ENCODE assay signal across 19 cellular contexts in the genomic region with DNA sequence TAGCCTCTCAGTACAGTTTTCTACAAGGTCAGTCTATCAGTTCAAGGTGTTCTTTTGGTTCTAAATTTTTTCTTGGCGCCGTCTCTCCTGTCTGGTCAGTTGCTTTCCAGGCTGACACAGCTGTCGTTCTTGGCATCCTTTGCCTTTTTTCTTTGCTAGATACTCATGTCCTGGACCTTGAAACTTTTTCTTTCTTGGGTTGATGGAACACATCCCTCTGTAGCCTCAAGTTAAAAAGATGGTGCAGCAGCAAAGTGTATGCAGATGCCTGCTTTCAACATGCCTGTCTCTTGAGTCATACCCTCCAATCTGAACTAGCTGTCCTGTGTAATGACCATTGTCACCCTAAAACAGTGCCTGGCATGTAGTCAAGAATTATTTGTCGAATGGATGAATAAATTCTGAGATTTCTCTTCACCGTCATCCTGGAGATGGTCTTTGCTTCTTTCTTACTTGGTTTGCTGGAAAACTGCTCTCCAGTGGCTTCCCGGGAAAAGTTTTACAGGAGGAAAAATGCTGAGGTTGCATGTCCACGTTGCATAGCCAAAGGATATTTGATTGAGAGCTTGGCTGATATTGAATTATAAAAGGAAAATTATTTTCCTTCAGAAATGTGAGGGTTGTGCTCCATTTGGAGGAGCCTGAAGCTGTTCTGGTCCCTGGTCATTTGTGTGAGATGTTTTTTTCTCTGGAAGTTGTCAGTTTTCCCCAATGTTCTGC. TPM values are rescaled to one million over a fixed set of nuclear protein-coding genes. Genes with fewer than 3 reads are reported as not detected.
DNase-seq lines count a peak whose midpoint lies in the region; ATAC-seq, FAIRE-seq and TF ChIP-seq lines count a peak whose summit lies in the region.
"Had no signal": no experiment of that assay in that cellular context is flagged by ENCODE, and none has a peak within 500 bp of the region (broad histone marks: within the 10 kb centered on the region; RNA-seq: fewer than 3 reads in every experiment).

No MANE protein-coding gene starts in this region.

- H3K4me3 ChIP-seq in GM23248 = no peak overlapping the region
- no peak overlapping the region for H3K4me3 ChIP-seq in bronchial epithelial cell (ENCODE audit: low read depth, low read length)
- H3K4me3 ChIP-seq in skeletal muscle satellite cell (ENCODE audit: low read length) = no peak overlapping the region
- H3K4me3 ChIP-seq in kidney (ENCODE audit: low read length in 2 of 2) = no peak overlapping the region
- H3K4me3 ChIP-seq: lung, pancreas had no signal

- H3K27ac ChIP-seq in GM23248 (no peak overlapping the region), kidney (ENCODE audit: low read depth in 2 of 2, low read length in 2 of 2) (no peak overlapping the region)
- H3K27ac ChIP-seq: pancreas had no signal

- DNase-seq in GM23248 = peak; percentile 46
- peak; percentile 45 for DNase-seq in bronchial epithelial cell (ENCODE audit: low read depth)
- DNase-seq in hepatic stellate cell (ENCODE audit: low spot score) = peak; percentile 40
- DNase-seq in NCI-H1436 treated with DMSO at 0.1 percent for 48 hours (lab: John Stamatoyannopoulos, UW) = no peak
- DNase-seq in kidney = no peak
- no peak for DNase-seq in left colon
- no peak for DNase-seq in NCI-H1092 (lab: John Stamatoyannopoulos, UW)
- DNase-seq: activated CD4-positive, alpha-beta T cell treated with anti-CD3 and anti-CD28 coated beads, Interleukin-2, amount 10 ng/mL, durations not matched to agents 24 days and 14 days; aorta; DND-41; effector memory CD4-positive, alpha-beta T cell; NCI-H187 treated with DMSO at 0.1 percent for 48 hours; pancreas; T-helper 9 cell had no signal

- no peaks in the 10 kb centered on the region for H3K79me2 ChIP-seq in GM23248 (ENCODE audit: insufficient read depth)

- no peak overlapping the region for H3K4me2 ChIP-seq in GM23248 (ENCODE audit: unreplicated experiment)
- H3K4me2 ChIP-seq in skeletal muscle satellite cell (ENCODE audit: low read length) = peak overlapping the region; percentile 33

- H3K36me3 ChIP-seq in GM23248 (ENCODE audit: low read depth) (no peaks in the 10 kb centered on the region), bronchial epithelial cell (ENCODE audit: control insufficient read depth, insufficient read depth, low read length) (peaks cover 2% of the 10 kb centered on the region), skeletal muscle satellite cell (ENCODE audit: insufficient read depth, low read length) (no peaks in the 10 kb centered on the region), kidney (ENCODE audit: control insufficient read depth in 1 of 2, insufficient read depth in 2 of 2, low read length in 2 of 2) (no peaks in the 10 kb centered on the region)

- peaks cover 12% of the 10 kb centered on the region for H3F3A ChIP-seq in GM23248 (ENCODE audit: insufficient read depth)

- ATAC-seq in left colon = no peak

- H3K4me1 ChIP-seq in GM23248 (ENCODE audit: insufficient read depth) = peaks cover 10% of the 10 kb centered on the region
- H3K4me1 ChIP-seq in skeletal muscle satellite cell (ENCODE audit: control insufficient read depth, insufficient read depth, low read length) = peaks cover 18% of the 10 kb centered on the region
- H3K4me1 ChIP-seq in kidney (ENCODE audit: control insufficient read depth in 1 of 2, insufficient read depth in 1 of 2, low read depth in 1 of 2, low read length in 2 of 2) = peaks cover 4 to 14% of the 10 kb centered on the region in 2 donors

- no peaks in the 10 kb centered on the region for H4K20me1 ChIP-seq in GM23248 (ENCODE audit: insufficient read depth)

- H2AFZ ChIP-seq in GM23248 = no peak overlapping the region

- whole genome bisulfite sequencing in GM23248 (ENCODE audit: low coverage in 1 of 2, low lambda C conversion rate in 2 of 2, missing lambda C conversion rate in 2 of 2), 2 experiments = 29 to 31% methylated on average over 7 of the region's 7 CpGs

- H3K9me3 ChIP-seq in GM23248 (ENCODE audit: low read depth) (no peaks in the 10 kb centered on the region), skeletal muscle satellite cell (replicated peaks; ENCODE audit: low read length) (no peaks in the 10 kb centered on the region), kidney (ENCODE audit: control insufficient read depth in 1 of 2, low read length in 2 of 2) (no peaks in the 10 kb centered on the region)
- H3K9me3 ChIP-seq: pancreas had no signal

- in situ Hi-C loops in GM23248 (cut with MboI) = no loop called here

- FAIRE-seq in bronchial epithelial cell (lab: Jason Lieb, UNC) (no peak), kidney (lab: Jason Lieb, UNC) (no peak)
- FAIRE-seq: GM12892, GM19239, pancreas had no signal

- TF ChIP-seq CTCF in bronchial epithelial cell (IDR thresholded peaks at IDR 0.05; ENCODE audit: insufficient read depth, low read length, severe bottlenecking) (no peak), kidney (IDR thresholded peaks at IDR 0.05; ENCODE audit: borderline replicate concordance, extremely low read depth, insufficient read depth) (no peak)

- no peaks in the 10 kb centered on the region for H3K27me3 ChIP-seq in GM23248 (replicated peaks; ENCODE audit: insufficient read depth)
- H3K27me3 ChIP-seq in bronchial epithelial cell (ENCODE audit: control insufficient read depth, insufficient read depth, low read length) = no peaks in the 10 kb centered on the region
- peaks cover 12% of the 10 kb centered on the region for H3K27me3 ChIP-seq in skeletal muscle satellite cell (ENCODE audit: control insufficient read depth, insufficient read depth, low read length)
- H3K27me3 ChIP-seq: pancreas had no signal

- H3K9ac ChIP-seq in GM23248 = no peak overlapping the region
- no peak overlapping the region for H3K9ac ChIP-seq in skeletal muscle satellite cell (ENCODE audit: low read depth, low read length)
- no peak overlapping the region for H3K9ac ChIP-seq in kidney (ENCODE audit: low read length in 2 of 2)

- intact Hi-C loops in kidney (cut with DNase I) = no loop called here
- intact Hi-C loops in left colon (cut with DNase I, micrococcal nuclease) = no loop called here

- no peaks in the 10 kb centered on the region for H3K9me2 ChIP-seq in GM23248 (ENCODE audit: insufficient read depth)

RNA-seq across cellular contexts. Expression of a gene that starts 4.7 kb away (rescaled TPM):
- total RNA-seq in GM23248 (2014; rRNA removed; shearing (Covaris generic)) = 3.7 and 4.4 TPM in 2 replicates
- polyA plus RNA-seq in GM23248 (2016; fragmentation: Nextera tagmentation; extraction: Ambion mirVana) = 2.2 and 2.5 TPM in 2 replicates
- total RNA-seq in bronchial epithelial cell = 2.0 and 2.6 TPM in 2 replicates
- 1.3 and 1.8 TPM in 2 replicates for total RNA-seq in skeletal muscle satellite cell (2012; rRNA removed)
- 12.1 TPM for total RNA-seq in kidney
- polyA plus RNA-seq in kidney (ENCODE audit: insufficient read depth, low read depth, low replicate concordance) = 4.4 TPM
- 10 to 100 TPM; 11.7 to 13.2 TPM for total RNA-seq in left colon
- total RNA-seq: activated CD4-positive, alpha-beta T cell treated with anti-CD3 and anti-CD28 coated beads, Interleukin-2, amount 10 ng/mL, durations not matched to agents 24 days and 14 days; activated T-helper 1 cell treated with anti-CD3 and anti-CD28 coated beads, Interleukin-12 subunit alpha, Interleukin-12 subunit beta, Interleukin-2, Interleukin-4 antibody, amounts not matched to agents 30 ng/mL and 10 ng/mL and 1 ng/mL, durations not matched to agents 14 hours and 24 hours and 36 hours had no signal

RNA-seq across cellular contexts. Expression of a gene that starts 26.0 kb away (rescaled TPM):
- total RNA-seq in GM23248 (2014; rRNA removed; shearing (Covaris generic)) = 3.4 and 5.6 TPM in 2 replicates
- polyA plus RNA-seq in GM23248 (2016; fragmentation: Nextera tagmentation; extraction: Ambion mirVana) = 2.4 and 3.1 TPM in 2 replicates
- 0.38 and 0.53 TPM in 2 replicates for total RNA-seq in bronchial epithelial cell
- total RNA-seq in skeletal muscle satellite cell (2012; rRNA removed) = 1.5 and 3.3 TPM in 2 replicates
- 1.3 TPM for total RNA-seq in kidney
- polyA plus RNA-seq in kidney (ENCODE audit: insufficient read depth, low read depth, low replicate concordance) = 2.6 TPM
- total RNA-seq in left colon = 1 to 10 TPM; 2.0 to 2.5 TPM

RNA-seq across cellular contexts. Expression of a gene that starts 26.3 kb away (rescaled TPM):
- total RNA-seq in GM23248 (2014; rRNA removed; shearing (Covaris generic)) = 36.2 and 57.5 TPM in 2 replicates
- polyA plus RNA-seq in GM23248 (2016; fragmentation: Nextera tagmentation; extraction: Ambion mirVana) = 14.4 and 15.3 TPM in 2 replicates
- total RNA-seq in bronchial epithelial cell = 128 and 167 TPM in 2 replicates
- total RNA-seq in skeletal muscle satellite cell (2012; rRNA removed) = 28.6 and 28.9 TPM in 2 replicates
- 53.9 TPM for total RNA-seq in kidney
- 9.7 TPM for polyA plus RNA-seq in kidney (ENCODE audit: insufficient read depth, low read depth, low replicate concordance)
- total RNA-seq in left colon = 10 to 100 TPM; 70.8 to 97.3 TPM

RNA-seq across cellular contexts. Expression of a gene that starts 35.5 kb away (rescaled TPM):
- 96.9 and 113 TPM in 2 replicates for total RNA-seq in GM23248 (2014; rRNA removed; shearing (Covaris generic))
- polyA plus RNA-seq in GM23248 (2016; fragmentation: Nextera tagmentation; extraction: Ambion mirVana) (75.6 and 84.8 TPM in 2 replicates), kidney (ENCODE audit: insufficient read depth, low read depth, low replicate concordance) (38.9 TPM)
- total RNA-seq in bronchial epithelial cell (4.7 and 7.3 TPM in 2 replicates), kidney (45.3 TPM), left colon (10 to 100 TPM; 12.8 to 17.4 TPM)
- 23.3 and 24.9 TPM in 2 replicates for total RNA-seq in skeletal muscle satellite cell (2012; rRNA removed)
- total RNA-seq: activated CD4-positive, alpha-beta T cell treated with anti-CD3 and anti-CD28 coated beads, Interleukin-2, amount 10 ng/mL, durations not matched to agents 24 days and 14 days; activated T-helper 1 cell treated with anti-CD3 and anti-CD28 coated beads, Interleukin-12 subunit alpha, Interleukin-12 subunit beta, Interleukin-2, Interleukin-4 antibody, amounts not matched to agents 30 ng/mL and 10 ng/mL and 1 ng/mL, durations not matched to agents 14 hours and 24 hours and 36 hours had no signal

RNA-seq across cellular contexts. Expression of a gene that starts 39.1 kb away (rescaled TPM):
- total RNA-seq in GM23248 (2014; rRNA removed; shearing (Covaris generic)) = 7.7 and 8.3 TPM in 2 replicates
- 41.7 and 44.7 TPM in 2 replicates for polyA plus RNA-seq in GM23248 (2016; fragmentation: Nextera tagmentation; extraction: Ambion mirVana)
- total RNA-seq in bronchial epithelial cell = 6.5 and 8.2 TPM in 2 replicates
- 8.4 and 15.9 TPM in 2 replicates for total RNA-seq in skeletal muscle satellite cell (2012; rRNA removed)
- total RNA-seq in kidney = 62.3 TPM
- 97.8 TPM for polyA plus RNA-seq in kidney (ENCODE audit: insufficient read depth, low read depth, low replicate concordance)
- 10 to 100 TPM; 34.4 to 40.8 TPM for total RNA-seq in left colon

Comparison
In these comparisons a context has a peak if more than half of its experiments do, and no peak if none do; other contexts are left out.
1. DNase-seq: peak in GM23248 (single experiment), bronchial epithelial cell (single experiment) and hepatic stellate cell (single experiment); none in NCI-H1436 treated with DMSO at 0.1 percent for 48 hours (single experiment), kidney (single experiment), left colon (0 of 2) and NCI-H1092 (single experiment).